21 cellular contexts compared by ENCODE assay signal in genomic region chr6:21050930-21051329, GRCh38.
"Had no signal": no experiment of that assay in that cellular context is flagged by ENCODE, and none has a peak within 500 bp of the region (broad histone marks: within the 10 kb centered on the region; RNA-seq: fewer than 3 reads in every experiment).

No MANE protein-coding gene starts in this region.

- H3K4me3 ChIP-seq: MG63 had no signal

- H3K4me2 ChIP-seq: SK-N-SH had no signal

- H3K36me3 ChIP-seq: MG63 had no signal

- H3K27me3 ChIP-seq: MG63 had no signal

- H3K27ac ChIP-seq: RWPE1 had no signal

- DNase-seq: IMR-90, Karpas-422, KG1, MG63, NCI-H1092, NCI-H1105 treated with DMSO at 0.1 percent for 48 hours, NCI-H1417 treated with DMSO at 0.1 percent for 48 hours, NCI-H146, NCI-H1694 treated with DMSO at 0.1 percent for 48 hours, NCI-H2029, NCI-H2081 treated with DMSO at 0.1 percent for 48 hours, NCI-H2171, NCI-H226, NCI-H446, NCI-H510A, NCI-H524 treated with DMSO at 0.1 percent for 48 hours, NCI-H69, NCI-H774, SHP77, SK-N-SH had no signal

- H3K9me3 ChIP-seq: SK-N-SH had no signal
